ENCODE assay signal across 8 cellular contexts in the genomic region with DNA sequence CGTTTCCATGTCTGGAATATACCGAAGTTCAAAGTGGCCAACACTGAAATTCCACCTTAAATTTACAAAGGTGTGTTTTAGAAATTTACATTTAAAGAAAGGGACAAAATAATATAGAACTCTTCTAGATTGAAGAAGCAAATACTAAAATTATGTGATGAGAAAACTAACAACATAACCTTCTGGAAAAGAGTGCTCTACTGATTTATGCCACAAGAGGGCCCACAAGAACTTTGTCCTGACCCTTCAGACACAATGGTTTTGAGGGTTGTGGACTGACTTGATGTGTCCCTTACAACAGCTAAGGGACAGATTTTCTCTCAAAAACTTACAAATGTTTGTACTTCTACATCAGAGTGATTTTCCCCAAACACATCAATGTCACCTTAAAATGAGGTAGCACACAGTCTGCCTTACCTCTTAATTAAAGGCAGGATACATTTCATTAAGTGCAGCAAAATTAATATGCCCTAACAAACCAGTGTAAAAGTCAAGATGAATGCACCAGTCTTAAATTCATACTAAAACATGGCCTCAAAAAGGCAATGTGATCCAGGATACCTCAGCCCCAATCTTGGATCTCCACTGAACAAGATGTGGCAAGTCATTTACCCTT.
DNase-seq lines count a peak whose midpoint lies in the region; ATAC-seq, FAIRE-seq and TF ChIP-seq lines count a peak whose summit lies in the region.

No MANE protein-coding gene starts in this region.

- H3K36me3 ChIP-seq in HEK293 (ENCODE audit: control insufficient read depth in 2 of 2, insufficient read depth in 1 of 2, low read length in 2 of 2) (peaks cover 21 to 41% of the 10 kb centered on the region in 2 experiments), tibial artery (peaks cover 24 to 62% (median 43%) of the 10 kb centered on the region in 3 donors)

- no peaks in the 10 kb centered on the region for H3K27me3 ChIP-seq in tibial artery

- H3K4me1 ChIP-seq in HEK293 (ENCODE audit: control insufficient read depth, insufficient read depth, low read length) (no peaks in the 10 kb centered on the region), tibial artery (no peaks in the 10 kb centered on the region)

- H3K4me1 Mint-ChIP-seq in effector memory CD8-positive, alpha-beta T cell (ENCODE audit: low read depth in 2 of 2) = no peaks in the 10 kb centered on the region
- peaks cover 3% of the 10 kb centered on the region for H3K4me1 Mint-ChIP-seq in memory B cell

- no peaks in the 10 kb centered on the region for H3K9me3 ChIP-seq in HEK293 (ENCODE audit: control insufficient read depth, insufficient read depth, low read depth, low read length)
- no peaks in the 10 kb centered on the region for H3K9me3 ChIP-seq in tibial artery

- POLR2A ChIA-PET in HEK293 (lab: Yijun Ruan, JAX) = no interaction called here

- 0 out of 2 replicates have a peak, but pooled peaks have one; percentile 11 for TF ChIP-seq CTCF in HEK293 (tag by site-specific recombination; IDR thresholded peaks at IDR 0.05)
- peak; percentile 67 to 71 for TF ChIP-seq CTCF in tibial artery (IDR thresholded peaks at IDR 0.05)

- no peaks in the 10 kb centered on the region for H3K9me3 Mint-ChIP-seq in effector memory CD8-positive, alpha-beta T cell
- no peaks in the 10 kb centered on the region for H3K9me3 Mint-ChIP-seq in memory B cell

- H3K4me3 Mint-ChIP-seq in effector memory CD8-positive, alpha-beta T cell = no peak overlapping the region
- no peak overlapping the region for H3K4me3 Mint-ChIP-seq in memory B cell

- H3K36me3 Mint-ChIP-seq in effector memory CD8-positive, alpha-beta T cell (ENCODE audit: insufficient read depth) = peaks cover 79% of the 10 kb centered on the region
- H3K36me3 Mint-ChIP-seq in memory B cell = peaks cover 20% of the 10 kb centered on the region

- DNase-seq in activated naive CD4-positive, alpha-beta T cell treated with Interleukin-2 at 50 U/mL for 16 hours = peak; percentile 23
- DNase-seq in activated naive CD4-positive, alpha-beta T cell (lab: John Stamatoyannopoulos, UW) = no peak
- DNase-seq in NCI-H146 treated with DMSO at 0.1 percent for 48 hours (lab: John Stamatoyannopoulos, UW; ENCODE audit: unreplicated experiment) (peak; percentile 13), memory B cell (ENCODE audit: low spot score in 2 of 2) (peak; percentile 60 to 72), tibial artery (peak in 1 of 2 donors; percentile 26)
- DNase-seq in effector memory CD8-positive, alpha-beta T cell = peak; percentile 47 to 62 (median 57)

- no peak overlapping the region for H3K27ac ChIP-seq in HEK293 (ENCODE audit: extremely low read depth, low read depth, low read length)
- H3K27ac ChIP-seq in tibial artery = no peak overlapping the region

- peak overlapping the region in 1 of 2 donors; percentile 25 for H3K27ac Mint-ChIP-seq in effector memory CD8-positive, alpha-beta T cell
- H3K27ac Mint-ChIP-seq in memory B cell = peak overlapping the region; percentile 82

- no peak overlapping the region for H3K4me3 ChIP-seq in HEK293 (ENCODE audit: low read depth, low read length)
- no peak overlapping the region for H3K4me3 ChIP-seq in tibial artery

- intact Hi-C loops in tibial artery (cut with DNase I; ENCODE audit: low total_unique reads) = loop anchor here (5.0 kb wide), 1 partner anchor 96 kb away; no protein-coding TSS in a partner anchor

- peak; percentile 95 for FAIRE-seq in TTC549 (lab: Jason Lieb, UNC)

- CTCF ChIA-PET in HEK293 (lab: Yijun Ruan, JAX) = interaction anchor here (0.6 to 10.3 kb wide), 15 partner anchors 9 to 137 kb away, joined by 3 to 220 read pairs (median 5); no protein-coding TSS in a partner anchor

- no peaks in the 10 kb centered on the region for H3K27me3 Mint-ChIP-seq in effector memory CD8-positive, alpha-beta T cell
- no peaks in the 10 kb centered on the region for H3K27me3 Mint-ChIP-seq in memory B cell

- peak; percentile 91 for ATAC-seq in effector memory CD8-positive, alpha-beta T cell (replicated peaks)
- ATAC-seq in memory B cell (ENCODE audit: low read depth) = peak; percentile 94

TF ChIP-seq in HEK293, 187 proteins besides CTCF, POLR2A, EP300 and RAD21:
- TF ChIP-seq, protein P1, sequence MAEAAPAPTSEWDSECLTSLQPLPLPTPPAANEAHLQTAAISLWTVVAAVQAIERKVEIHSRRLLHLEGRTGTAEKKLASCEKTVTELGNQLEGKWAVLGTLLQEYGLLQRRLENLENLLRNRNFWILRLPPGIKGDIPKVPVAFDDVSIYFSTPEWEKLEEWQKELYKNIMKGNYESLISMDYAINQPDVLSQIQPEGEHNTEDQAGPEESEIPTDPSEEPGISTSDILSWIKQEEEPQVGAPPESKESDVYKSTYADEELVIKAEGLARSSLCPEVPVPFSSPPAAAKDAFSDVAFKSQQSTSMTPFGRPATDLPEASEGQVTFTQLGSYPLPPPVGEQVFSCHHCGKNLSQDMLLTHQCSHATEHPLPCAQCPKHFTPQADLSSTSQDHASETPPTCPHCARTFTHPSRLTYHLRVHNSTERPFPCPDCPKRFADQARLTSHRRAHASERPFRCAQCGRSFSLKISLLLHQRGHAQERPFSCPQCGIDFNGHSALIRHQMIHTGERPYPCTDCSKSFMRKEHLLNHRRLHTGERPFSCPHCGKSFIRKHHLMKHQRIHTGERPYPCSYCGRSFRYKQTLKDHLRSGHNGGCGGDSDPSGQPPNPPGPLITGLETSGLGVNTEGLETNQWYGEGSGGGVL (tag by site-specific recombination; IDR thresholded peaks at IDR 0.05) = no peak
- TF ChIP-seq ZNF391 (tag by site-specific recombination; IDR thresholded peaks at IDR 0.05; ENCODE audit: borderline replicate concordance, low read depth) (no peak), ZNF214 (tag by site-specific recombination; IDR thresholded peaks at IDR 0.05; ENCODE audit: borderline replicate concordance) (no peak), ZBTB48 (tag by site-specific recombination; IDR thresholded peaks at IDR 0.05) (peak; percentile 70; the same call in 1 of the 2 replicates), ZNF132 (tag by site-specific recombination; IDR thresholded peaks at IDR 0.05; ENCODE audit: borderline replicate concordance) (no peak), FEZF1 (tag by site-specific recombination; IDR thresholded peaks at IDR 0.05) (no peak), ZNF16 (tag by site-specific recombination; IDR thresholded peaks at IDR 0.05; ENCODE audit: low read depth) (no peak), ZNF24 (tag by site-specific recombination; IDR thresholded peaks at IDR 0.05) (no peak), GLI4 (tag by site-specific recombination; IDR thresholded peaks at IDR 0.05) (no peak), YY2 (tag by site-specific recombination; IDR thresholded peaks at IDR 0.05) (no peak), ZBTB17 (tag by site-specific recombination; IDR thresholded peaks at IDR 0.05) (no peak), ZNF654 (tag by site-specific recombination; IDR thresholded peaks at IDR 0.05; ENCODE audit: low read depth) (peak; percentile 76), ZNF621 (tag by site-specific recombination; IDR thresholded peaks at IDR 0.05) (no peak), ZNF624 (tag by site-specific recombination; IDR thresholded peaks at IDR 0.05) (no peak), REPIN1 (tag by site-specific recombination; IDR thresholded peaks at IDR 0.05; ENCODE audit: low read depth) (no peak), ZNF473 (tag by site-specific recombination; IDR thresholded peaks at IDR 0.05) (no peak)
- TF ChIP-seq, protein P2, sequence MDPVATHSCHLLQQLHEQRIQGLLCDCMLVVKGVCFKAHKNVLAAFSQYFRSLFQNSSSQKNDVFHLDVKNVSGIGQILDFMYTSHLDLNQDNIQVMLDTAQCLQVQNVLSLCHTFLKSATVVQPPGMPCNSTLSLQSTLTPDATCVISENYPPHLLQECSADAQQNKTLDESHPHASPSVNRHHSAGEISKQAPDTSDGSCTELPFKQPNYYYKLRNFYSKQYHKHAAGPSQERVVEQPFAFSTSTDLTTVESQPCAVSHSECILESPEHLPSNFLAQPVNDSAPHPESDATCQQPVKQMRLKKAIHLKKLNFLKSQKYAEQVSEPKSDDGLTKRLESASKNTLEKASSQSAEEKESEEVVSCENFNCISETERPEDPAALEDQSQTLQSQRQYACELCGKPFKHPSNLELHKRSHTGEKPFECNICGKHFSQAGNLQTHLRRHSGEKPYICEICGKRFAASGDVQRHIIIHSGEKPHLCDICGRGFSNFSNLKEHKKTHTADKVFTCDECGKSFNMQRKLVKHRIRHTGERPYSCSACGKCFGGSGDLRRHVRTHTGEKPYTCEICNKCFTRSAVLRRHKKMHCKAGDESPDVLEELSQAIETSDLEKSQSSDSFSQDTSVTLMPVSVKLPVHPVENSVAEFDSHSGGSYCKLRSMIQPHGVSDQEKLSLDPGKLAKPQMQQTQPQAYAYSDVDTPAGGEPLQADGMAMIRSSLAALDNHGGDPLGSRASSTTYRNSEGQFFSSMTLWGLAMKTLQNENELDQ (tag by site-specific recombination; IDR thresholded peaks at IDR 0.05; ENCODE audit: low read depth) = no peak
- TF ChIP-seq, protein P3, sequence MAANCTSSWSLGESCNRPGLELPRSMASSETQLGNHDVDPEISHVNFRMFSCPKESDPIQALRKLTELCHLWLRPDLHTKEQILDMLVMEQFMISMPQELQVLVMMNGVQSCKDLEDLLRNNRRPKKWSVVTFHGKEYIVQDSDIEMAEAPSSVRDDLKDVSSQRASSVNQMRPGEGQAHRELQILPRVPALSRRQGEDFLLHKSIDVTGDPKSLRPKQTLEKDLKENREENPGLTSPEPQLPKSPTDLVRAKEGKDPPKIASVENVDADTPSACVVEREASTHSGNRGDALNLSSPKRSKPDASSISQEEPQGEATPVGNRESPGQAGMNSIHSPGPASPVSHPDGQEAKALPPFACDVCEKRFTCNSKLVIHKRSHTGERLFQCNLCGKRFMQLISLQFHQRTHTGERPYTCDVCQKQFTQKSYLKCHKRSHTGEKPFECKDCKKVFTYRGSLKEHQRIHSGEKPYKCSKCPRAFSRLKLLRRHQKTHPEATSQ (tag by site-specific recombination; IDR thresholded peaks at IDR 0.05) = no peak

Comparison
In these comparisons a context has a peak if more than half of its experiments do, and no peak if none do; other contexts are left out.
1. DNase-seq: peak in activated naive CD4-positive, alpha-beta T cell treated with Interleukin-2 at 50 U/mL for 16 hours (single experiment), NCI-H146 treated with DMSO at 0.1 percent for 48 hours (single experiment), effector memory CD8-positive, alpha-beta T cell (3 of 3) and memory B cell (2 of 2); none in activated naive CD4-positive, alpha-beta T cell (0 of 4).